Comparison of ENCODE assay signal across 20 cellular contexts in genomic region chr11:65864758-65865471, GRCh38. TPM values are rescaled to one million over a fixed set of nuclear protein-coding genes. Genes with fewer than 3 reads are reported as not detected.
A peak's percentile ranks its signal among the peaks of the same experiment; 100 is the strongest.
DNase-seq lines count a peak whose midpoint lies in the region; ATAC-seq, FAIRE-seq and TF ChIP-seq lines count a peak whose summit lies in the region.
"Had no signal": no experiment of that assay in that cellular context is flagged by ENCODE, and none has a peak within 500 bp of the region (broad histone marks: within the 10 kb centered on the region; RNA-seq: fewer than 3 reads in every experiment).

No MANE protein-coding gene starts in this region.

- DNase-seq in activated naive CD8-positive, alpha-beta T cell treated with anti-CD3 and anti-CD28 coated beads for 36 hours, result no peak
- DNase-seq in activated naive CD8-positive, alpha-beta T cell treated with anti-CD3 and anti-CD28 coated beads, Interleukin-2, amount 50 U/mL, for 24 hours, result no peak
- peak; percentile 0 for DNase-seq in HT-29 (ENCODE audit: low spot score)
- DNase-seq in left ventricle myocardium superior, result peak; percentile 24
- no peak for DNase-seq in progenitor cell of endocrine pancreas (ENCODE audit: low spot score, unreplicated experiment)
- DNase-seq in NCI-H526 treated with DMSO at 0.1 percent for 48 hours (lab: John Stamatoyannopoulos, UW), result no peak
- no peak for DNase-seq in D721Med (ENCODE audit: insufficient read length, low spot score)
- DNase-seq: activated CD4-positive, alpha-beta T cell treated with anti-CD3 and anti-CD28 coated beads for 4 hours; BE2C; brain microvascular endothelial cell; islet precursor cell; NCI-H1105 treated with DMSO at 0.1 percent for 48 hours; NCI-H2081; NCI-H226; stimulated activated CD4-positive, alpha-beta T cell treated with anti-CD3 and anti-CD28 coated beads, Interleukin-1b, Interleukin-23, amount 100 ng/mL, for 48 hours; stimulated activated CD8-positive, alpha-beta memory T cell treated with anti-CD3 and anti-CD28 coated beads, Interleukin-4, amount 100 ng/mL, for 48 hours; transverse colon had no signal

- H3K9me3 Mint-ChIP-seq in activated naive CD8-positive, alpha-beta T cell treated with anti-CD3 and anti-CD28 coated beads for 36 hours, result no peaks in the 10 kb centered on the region
- H3K9me3 Mint-ChIP-seq in activated naive CD8-positive, alpha-beta T cell treated with anti-CD3 and anti-CD28 coated beads, Interleukin-2, amount 50 U/mL, for 24 hours, result no peaks in the 10 kb centered on the region
- H3K9me3 Mint-ChIP-seq in progenitor cell of endocrine pancreas (ENCODE audit: low read depth), result no peaks in the 10 kb centered on the region
- H3K9me3 Mint-ChIP-seq: T-helper 1 cell treated with Interleukin-12 subunit alpha and Interleukin-12 subunit beta and Interleukin-4 antibody, amounts not matched to agents 30 μg/mL and 1 μg/mL, for 36 hours had no signal

- no peak for ATAC-seq in activated naive CD8-positive, alpha-beta T cell treated with anti-CD3 and anti-CD28 coated beads, Interleukin-2, amount 50 U/mL, for 24 hours
- ATAC-seq in left ventricle myocardium superior (no peak), HG02571 (IDR thresholded peaks at IDR 0.05; ENCODE audit: unreplicated experiment) (no peak)

- H3K4me3 Mint-ChIP-seq in activated naive CD8-positive, alpha-beta T cell treated with anti-CD3 and anti-CD28 coated beads for 36 hours, result no peak overlapping the region
- H3K4me3 Mint-ChIP-seq in activated naive CD8-positive, alpha-beta T cell treated with anti-CD3 and anti-CD28 coated beads, Interleukin-2, amount 50 U/mL, for 24 hours, result no peak overlapping the region
- H3K4me3 Mint-ChIP-seq in progenitor cell of endocrine pancreas (ENCODE audit: low read depth), result no peak overlapping the region
- H3K4me3 Mint-ChIP-seq: T-helper 1 cell treated with Interleukin-12 subunit alpha and Interleukin-12 subunit beta and Interleukin-4 antibody, amounts not matched to agents 30 μg/mL and 1 μg/mL, for 36 hours had no signal

- H3K4me1 Mint-ChIP-seq in activated naive CD8-positive, alpha-beta T cell treated with anti-CD3 and anti-CD28 coated beads for 36 hours, result peaks cover 21% of the 10 kb centered on the region
- H3K4me1 Mint-ChIP-seq in activated naive CD8-positive, alpha-beta T cell treated with anti-CD3 and anti-CD28 coated beads, Interleukin-2, amount 50 U/mL, for 24 hours, result peaks cover 17% of the 10 kb centered on the region
- peaks cover 7% of the 10 kb centered on the region for H3K4me1 Mint-ChIP-seq in progenitor cell of endocrine pancreas (ENCODE audit: low read depth)

- TF ChIP-seq CTCF in progenitor cell of endocrine pancreas (IDR thresholded peaks at IDR 0.05; ENCODE audit: unreplicated experiment) (no peak), D721Med (IDR thresholded peaks at IDR 0.05; ENCODE audit: insufficient read depth, missing control alignments) (no peak)

- peaks cover 24% of the 10 kb centered on the region for H3K36me3 Mint-ChIP-seq in activated naive CD8-positive, alpha-beta T cell treated with anti-CD3 and anti-CD28 coated beads for 36 hours
- peaks cover 22% of the 10 kb centered on the region for H3K36me3 Mint-ChIP-seq in activated naive CD8-positive, alpha-beta T cell treated with anti-CD3 and anti-CD28 coated beads, Interleukin-2, amount 50 U/mL, for 24 hours (ENCODE audit: low read depth)
- H3K36me3 Mint-ChIP-seq in progenitor cell of endocrine pancreas (ENCODE audit: insufficient read depth), result peaks cover 12% of the 10 kb centered on the region

- no peaks in the 10 kb centered on the region for H3K27me3 Mint-ChIP-seq in activated naive CD8-positive, alpha-beta T cell treated with anti-CD3 and anti-CD28 coated beads for 36 hours
- H3K27me3 Mint-ChIP-seq in activated naive CD8-positive, alpha-beta T cell treated with anti-CD3 and anti-CD28 coated beads, Interleukin-2, amount 50 U/mL, for 24 hours, result no peaks in the 10 kb centered on the region
- H3K27me3 Mint-ChIP-seq in progenitor cell of endocrine pancreas, result no peaks in the 10 kb centered on the region

- intact Hi-C loops in left ventricle myocardium superior (cut with micrococcal nuclease), result no loop called here

- no peak for FAIRE-seq in D721Med (lab: Jason Lieb, UNC)
- FAIRE-seq: H1 had no signal

- peak overlapping the region; percentile 39 for H3K27ac Mint-ChIP-seq in activated naive CD8-positive, alpha-beta T cell treated with anti-CD3 and anti-CD28 coated beads for 36 hours
- no peak overlapping the region for H3K27ac Mint-ChIP-seq in activated naive CD8-positive, alpha-beta T cell treated with anti-CD3 and anti-CD28 coated beads, Interleukin-2, amount 50 U/mL, for 24 hours
- peak overlapping the region; percentile 69 for H3K27ac Mint-ChIP-seq in progenitor cell of endocrine pancreas
- H3K27ac Mint-ChIP-seq: T-helper 1 cell treated with Interleukin-12 subunit alpha and Interleukin-12 subunit beta and Interleukin-4 antibody, amounts not matched to agents 30 μg/mL and 1 μg/mL, for 36 hours had no signal

RNA-seq across cellular contexts. Expression of gene MUS81, which starts 4.7 kb away (rescaled TPM):
- 10 to 100 TPM; 64.0 to 67.4 TPM for total RNA-seq in activated naive CD8-positive, alpha-beta T cell treated with anti-CD3 and anti-CD28 coated beads for 36 hours
- 118 and 143 TPM in 2 replicates for total RNA-seq in HT-29 (2014; rRNA removed; shearing (Covaris generic))
- total RNA-seq in left ventricle myocardium superior (37.8 TPM), progenitor cell of endocrine pancreas (55.5 and 60.5 TPM in 2 replicates)

RNA-seq across cellular contexts. Expression of gene CFL1, which starts 6.9 kb away (rescaled TPM):
- 1,000 to 10,000 TPM; 1,050 to 1,075 TPM for total RNA-seq in activated naive CD8-positive, alpha-beta T cell treated with anti-CD3 and anti-CD28 coated beads for 36 hours
- 2,410 and 2,611 TPM in 2 replicates for total RNA-seq in HT-29 (2014; rRNA removed; shearing (Covaris generic))
- total RNA-seq in left ventricle myocardium superior, result 334 TPM
- total RNA-seq in progenitor cell of endocrine pancreas, result 864 and 890 TPM in 2 replicates

RNA-seq across cellular contexts. Expression of gene EFEMP2, which starts 7.7 kb away (rescaled TPM):
- total RNA-seq in activated naive CD8-positive, alpha-beta T cell treated with anti-CD3 and anti-CD28 coated beads for 36 hours, result 1 to 10 TPM; 8.5 to 8.9 TPM
- total RNA-seq in HT-29 (2014; rRNA removed; shearing (Covaris generic)), result 1.2 and 1.6 TPM in 2 replicates
- total RNA-seq in left ventricle myocardium superior (95.2 TPM), progenitor cell of endocrine pancreas (84.9 and 90.5 TPM in 2 replicates)

RNA-seq across cellular contexts. Expression of gene CTSW, which starts 14.7 kb away (rescaled TPM):
- 10 to 100 TPM; 39.3 to 41.5 TPM for total RNA-seq in activated naive CD8-positive, alpha-beta T cell treated with anti-CD3 and anti-CD28 coated beads for 36 hours
- total RNA-seq in HT-29 (2014; rRNA removed; shearing (Covaris generic)), result not detected in 2 replicates
- total RNA-seq in left ventricle myocardium superior, result 1.1 TPM
- not detected in 2 replicates for total RNA-seq in progenitor cell of endocrine pancreas
- total RNA-seq: H1 had no signal

RNA-seq across cellular contexts. Expression of gene FIBP, which starts 23.4 kb away (rescaled TPM):
- 100 to 1,000 TPM; 113 to 114 TPM for total RNA-seq in activated naive CD8-positive, alpha-beta T cell treated with anti-CD3 and anti-CD28 coated beads for 36 hours
- 302 and 303 TPM in 2 replicates for total RNA-seq in HT-29 (2014; rRNA removed; shearing (Covaris generic))
- 44.9 TPM for total RNA-seq in left ventricle myocardium superior
- 67.7 and 77.8 TPM in 2 replicates for total RNA-seq in progenitor cell of endocrine pancreas

Comparison
In these comparisons a context has a peak if more than half of its experiments do, and no peak if none do; other contexts are left out.
1. DNase-seq: peak in HT-29 (single experiment) and left ventricle myocardium superior (single experiment); none in activated naive CD8-positive, alpha-beta T cell treated with anti-CD3 and anti-CD28 coated beads for 36 hours (single experiment), activated naive CD8-positive, alpha-beta T cell treated with anti-CD3 and anti-CD28 coated beads, Interleukin-2, amount 50 U/mL, for 24 hours (single experiment), progenitor cell of endocrine pancreas (single experiment), NCI-H526 treated with DMSO at 0.1 percent for 48 hours (single experiment) and D721Med (single experiment).